29 cellular contexts compared by ENCODE assay signal in the genomic region with DNA sequence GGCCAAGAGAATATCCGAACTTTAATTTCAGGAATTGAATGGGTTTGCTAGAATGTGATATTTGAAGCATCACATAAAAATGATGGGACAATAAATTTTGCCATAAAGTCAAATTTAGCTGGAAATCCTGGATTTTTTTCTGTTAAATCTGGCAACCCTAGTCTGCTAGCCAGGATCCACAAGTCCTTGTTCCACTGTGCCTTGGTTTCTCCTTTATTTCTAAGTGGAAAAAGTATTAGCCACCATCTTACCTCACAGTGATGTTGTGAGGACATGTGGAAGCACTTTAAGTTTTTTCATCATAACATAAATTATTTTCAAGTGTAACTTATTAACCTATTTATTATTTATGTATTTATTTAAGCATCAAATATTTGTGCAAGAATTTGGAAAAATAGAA. TPM values are rescaled to one million over a fixed set of nuclear protein-coding genes. Genes with fewer than 3 reads are reported as not detected.
"Had no signal": no experiment of that assay in that cellular context is flagged by ENCODE, and none has a peak within 500 bp of the region (broad histone marks: within the 10 kb centered on the region; RNA-seq: fewer than 3 reads in every experiment).

No MANE protein-coding gene starts in this region.

- H3K27me3 ChIP-seq: ascending aorta, cardiac muscle cell, MG63, SJCRH30 had no signal

- H3K4me1 ChIP-seq: ascending aorta had no signal

- H3K27ac ChIP-seq: ascending aorta, cardiac muscle cell, SJCRH30, SK-N-MC had no signal

- H3K27me3 Mint-ChIP-seq: activated CD4-positive, alpha-beta T cell treated with anti-CD3 and anti-CD28 coated beads, Interleukin-2, amount 10 ng/mL, durations not matched to agents 24 days and 14 days; activated CD8-positive, alpha-beta T cell treated with anti-CD3 and anti-CD28 coated beads for 36 hours; activated naive CD4-positive, alpha-beta T cell treated with anti-CD3 and anti-CD28 coated beads, Interleukin-2, amount 50 U/mL, for 24 hours; activated T-cell treated with anti-CD3 and anti-CD28 coated beads, Interleukin-2, amount 50 U/mL, for 24 hours; central memory CD8-positive, alpha-beta T cell had no signal

- H3K9me3 ChIP-seq: ascending aorta, MG63, SJCRH30 had no signal

- DNase-seq: activated CD4-positive, alpha-beta T cell treated with anti-CD3 and anti-CD28 coated beads, Interleukin-2, amount 10 ng/mL, durations not matched to agents 24 days and 14 days; activated CD4-positive, alpha-beta T cell treated with anti-CD3 and anti-CD28 coated beads, Interleukin-2, amount 50 U/mL, for 4 hours; activated CD8-positive, alpha-beta T cell treated with anti-CD3 and anti-CD28 coated beads for 36 hours; activated gamma-delta T cell; activated naive CD4-positive, alpha-beta T cell treated with Interleukin-2 at 50 U/mL for 16 hours; activated naive CD8-positive, alpha-beta T cell treated with anti-CD3 and anti-CD28 coated beads, Interleukin-2, amount 10 ng/mL, durations not matched to agents 7 days and 5 days; activated T-cell treated with anti-CD3 and anti-CD28 coated beads, Interleukin-2, amount 50 U/mL, for 24 hours; amygdala; Karpas-422; MG63; NCI-H1092; NCI-H1436 treated with DMSO at 0.1 percent for 48 hours; NCI-H1694 treated with DMSO at 0.1 percent for 48 hours; NCI-H2029; NCI-H510A; NCI-H526; NCI-H748 treated with DMSO at 0.1 percent for 48 hours; NK-92 treated with Interleukin-12 subunit alpha and Interleukin-12 subunit beta, amount 100 ng/mL, for 24 hours; OCI-M1; SHP77; SJCRH30; T1000 had no signal

- H3K9me3 Mint-ChIP-seq: activated CD4-positive, alpha-beta T cell treated with anti-CD3 and anti-CD28 coated beads, Interleukin-2, amount 10 ng/mL, durations not matched to agents 24 days and 14 days; activated CD8-positive, alpha-beta T cell treated with anti-CD3 and anti-CD28 coated beads for 36 hours; activated naive CD4-positive, alpha-beta T cell treated with anti-CD3 and anti-CD28 coated beads, Interleukin-2, amount 50 U/mL, for 24 hours had no signal

- H3K27ac Mint-ChIP-seq: activated CD4-positive, alpha-beta T cell treated with anti-CD3 and anti-CD28 coated beads, Interleukin-2, amount 10 ng/mL, durations not matched to agents 24 days and 14 days; activated CD8-positive, alpha-beta T cell treated with anti-CD3 and anti-CD28 coated beads for 36 hours; activated naive CD4-positive, alpha-beta T cell treated with anti-CD3 and anti-CD28 coated beads, Interleukin-2, amount 50 U/mL, for 24 hours; activated naive CD8-positive, alpha-beta T cell treated with anti-CD3 and anti-CD28 coated beads, Interleukin-2, amount 10 ng/mL, durations not matched to agents 7 days and 5 days; activated T-cell treated with anti-CD3 and anti-CD28 coated beads, Interleukin-2, amount 50 U/mL, for 24 hours; activated T-helper 2 cell treated with anti-CD3 and anti-CD28 coated beads, Interferon-gamma antibody, Interleukin-2, Interleukin-4, amounts not matched to agents 10 μg/mL and 5 μg/mL and 100 μg/mL, durations not matched to agents 14 hours and 24 hours and 36 hours had no signal

- H3K36me3 ChIP-seq: ascending aorta, cardiac muscle cell, MG63, SJCRH30 had no signal

- H3K4me3 Mint-ChIP-seq: activated CD4-positive, alpha-beta T cell treated with anti-CD3 and anti-CD28 coated beads, Interleukin-2, amount 10 ng/mL, durations not matched to agents 24 days and 14 days; activated CD8-positive, alpha-beta T cell treated with anti-CD3 and anti-CD28 coated beads for 36 hours; activated naive CD4-positive, alpha-beta T cell treated with anti-CD3 and anti-CD28 coated beads, Interleukin-2, amount 50 U/mL, for 24 hours; activated naive CD8-positive, alpha-beta T cell treated with anti-CD3 and anti-CD28 coated beads, Interleukin-2, amount 10 ng/mL, durations not matched to agents 7 days and 5 days; activated T-cell treated with anti-CD3 and anti-CD28 coated beads, Interleukin-2, amount 50 U/mL, for 24 hours; central memory CD8-positive, alpha-beta T cell had no signal

- H3K4me1 Mint-ChIP-seq: activated naive CD4-positive, alpha-beta T cell treated with anti-CD3 and anti-CD28 coated beads, Interleukin-2, amount 50 U/mL, for 24 hours; activated naive CD8-positive, alpha-beta T cell treated with anti-CD3 and anti-CD28 coated beads, Interleukin-2, amount 10 ng/mL, durations not matched to agents 7 days and 5 days; central memory CD8-positive, alpha-beta T cell had no signal

- ATAC-seq: activated CD8-positive, alpha-beta T cell treated with anti-CD3 and anti-CD28 coated beads for 36 hours; Panc1 had no signal

- H3K36me3 Mint-ChIP-seq: activated naive CD4-positive, alpha-beta T cell treated with anti-CD3 and anti-CD28 coated beads, Interleukin-2, amount 50 U/mL, for 24 hours; activated naive CD8-positive, alpha-beta T cell treated with anti-CD3 and anti-CD28 coated beads, Interleukin-2, amount 10 ng/mL, durations not matched to agents 7 days and 5 days had no signal

- H3K4me3 ChIP-seq: ascending aorta, cardiac muscle cell, MG63, SJCRH30, SK-N-MC had no signal

RNA-seq across cellular contexts. Expression of a gene that starts 2.4 kb away (rescaled TPM):
- total RNA-seq: ascending aorta, cardiac muscle cell had no signal
- polyA plus RNA-seq: cardiac muscle cell had no signal
